Comparison of ENCODE assay signal across 21 cellular contexts in genomic region chr7:155289949-155290501, GRCh38. TPM values are rescaled to one million over a fixed set of nuclear protein-coding genes. Genes with fewer than 3 reads are reported as not detected.
DNase-seq lines count a peak whose midpoint lies in the region; ATAC-seq and TF ChIP-seq lines count a peak whose summit lies in the region.
"Had no signal": no experiment of that assay in that cellular context is flagged by ENCODE, and none has a peak within 500 bp of the region (broad histone marks: within the 10 kb centered on the region; RNA-seq: fewer than 3 reads in every experiment).

No MANE protein-coding gene starts in this region.

- H3K4me2 ChIP-seq in BLaER1 treated with 17β-estradiol and CSF1 and Interleukin-3, amounts not matched to agents 10 nM and 100 nM = peak overlapping the region; percentile 44 to 99 (median 93); a peak in 15 of 22 replicates
- no peak overlapping the region for H3K4me2 ChIP-seq in neural progenitor cell

- no peak overlapping the region for H3K27ac ChIP-seq in BLaER1 treated with 17β-estradiol and CSF1 and Interleukin-3, amounts not matched to agents 10 nM and 100 nM
- H3K27ac ChIP-seq in neural progenitor cell (no peak overlapping the region), vagina (no peak overlapping the region)

- H3K4me3 Mint-ChIP-seq in neural progenitor cell = peak overlapping the region; percentile 16
- H3K4me3 Mint-ChIP-seq: CD4-positive, alpha-beta T cell had no signal

- H3K36me3 Mint-ChIP-seq in neural progenitor cell = peaks cover 7% of the 10 kb centered on the region

- ATAC-seq in activated CD4-positive, CD25-positive, alpha-beta regulatory T cell treated with anti-CD3 and anti-CD28 coated beads, Interleukin-2, amount 50 U/mL, for 24 hours = no peak
- no peak for ATAC-seq in HG03439 (IDR thresholded peaks at IDR 0.05; ENCODE audit: unreplicated experiment)

- DNase-seq in activated CD4-positive, CD25-positive, alpha-beta regulatory T cell treated with anti-CD3 and anti-CD28 coated beads, Interleukin-2, amount 50 U/mL, for 72 hours = peak; percentile 8
- DNase-seq in MV-4-11 (lab: John Stamatoyannopoulos, UW) (peak; percentile 54), neural progenitor cell (ENCODE audit: low spot score) (no peak), SIG-M5 treated with dmso at 0.1 percent for 504 hours (lab: John Stamatoyannopoulos, UW; ENCODE audit: unreplicated experiment) (no peak), vagina (ENCODE audit: extremely low spot score in 2 of 2) (no peak)
- DNase-seq: CD4-positive, alpha-beta T cell; KBM-7; MG63; NCI-H1092 treated with DMSO at 0.1 percent for 48 hours; NCI-H1436; NCI-H187; NCI-H2081 treated with DMSO at 0.1 percent for 48 hours; NCI-H2171; NCI-H226; NCI-H510A; NCI-H69; Right ventricle myocardium superior; RPMI8226 had no signal

- H3K4me1 Mint-ChIP-seq in neural progenitor cell = peaks cover 10% of the 10 kb centered on the region

- peaks cover 9% of the 10 kb centered on the region for H3K27me3 Mint-ChIP-seq in neural progenitor cell (ENCODE audit: insufficient read depth, low read depth)

- peaks cover 0 to 23% (median 0%) of the 10 kb centered on the region in 11 experiments; a peak in 5 of 22 replicates for H3K27me3 ChIP-seq in BLaER1 treated with 17β-estradiol and CSF1 and Interleukin-3, amounts not matched to agents 10 nM and 100 nM
- H3K27me3 ChIP-seq in neural progenitor cell (no peaks in the 10 kb centered on the region), vagina (no peaks in the 10 kb centered on the region)
- H3K27me3 ChIP-seq: MG63 had no signal

- H3K9me3 Mint-ChIP-seq in neural progenitor cell = peaks cover 26% of the 10 kb centered on the region
- H3K9me3 Mint-ChIP-seq: CD4-positive, alpha-beta T cell had no signal

- no peak overlapping the region for H3K4me3 ChIP-seq in BLaER1 treated with 17β-estradiol and CSF1 and Interleukin-3, amounts not matched to agents 10 nM and 100 nM
- H3K4me3 ChIP-seq in neural progenitor cell = no peak overlapping the region
- no peak overlapping the region for H3K4me3 ChIP-seq in vagina
- H3K4me3 ChIP-seq: MG63 had no signal

- no peaks in the 10 kb centered on the region for H3K79me2 ChIP-seq in neural progenitor cell (ENCODE audit: low read depth)

- no peak overlapping the region for H3K27ac Mint-ChIP-seq in neural progenitor cell
- H3K27ac Mint-ChIP-seq: CD4-positive, alpha-beta T cell had no signal

- TF ChIP-seq POLR2A in vagina (IDR thresholded peaks at IDR 0.05) = no peak

- intact Hi-C loops in vagina (cut with DNase I) = loop anchor here (10.0 kb wide), 1 partner anchor 85 kb away; no protein-coding TSS in a partner anchor

- H4K20me1 ChIP-seq in BLaER1 treated with 17β-estradiol and CSF1 and Interleukin-3, amounts not matched to agents 10 nM and 100 nM = peaks cover 0 to 6% (median 0%) of the 10 kb centered on the region in 11 experiments; a peak in 2 of 22 replicates
- no peaks in the 10 kb centered on the region for H4K20me1 ChIP-seq in neural progenitor cell (ENCODE audit: low read depth)

- no peak overlapping the region for H3K9ac ChIP-seq in BLaER1 treated with 17β-estradiol and CSF1 and Interleukin-3, amounts not matched to agents 10 nM and 100 nM
- H3K9ac ChIP-seq in neural progenitor cell = no peak overlapping the region

- H3K9me3 ChIP-seq in BLaER1 treated with 17β-estradiol and CSF1 and Interleukin-3, amounts not matched to agents 10 nM and 100 nM (replicated peaks in 1 of 11) = peaks cover 0 to 13% (median 0%) of the 10 kb centered on the region in 11 experiments; a peak in 6 of 22 replicates
- H3K9me3 ChIP-seq in neural progenitor cell (ENCODE audit: low read depth) = no peaks in the 10 kb centered on the region
- no peaks in the 10 kb centered on the region for H3K9me3 ChIP-seq in vagina
- H3K9me3 ChIP-seq: MG63 had no signal

- H3K36me3 ChIP-seq in BLaER1 treated with 17β-estradiol and CSF1 and Interleukin-3, amounts not matched to agents 10 nM and 100 nM = no peaks in the 10 kb centered on the region
- H3K36me3 ChIP-seq in neural progenitor cell = no peaks in the 10 kb centered on the region
- no peaks in the 10 kb centered on the region for H3K36me3 ChIP-seq in vagina
- H3K36me3 ChIP-seq: MG63 had no signal

- H3K4me1 ChIP-seq in BLaER1 treated with 17β-estradiol and CSF1 and Interleukin-3, amounts not matched to agents 10 nM and 100 nM = peaks cover 49 to 100% (median 78%) of the 10 kb centered on the region in 10 experiments
- H3K4me1 ChIP-seq in neural progenitor cell (no peaks in the 10 kb centered on the region), vagina (no peaks in the 10 kb centered on the region)

- TF ChIP-seq CTCF in neural progenitor cell (IDR thresholded peaks at IDR 0.05) = no peak
- no peak for TF ChIP-seq CTCF in vagina (IDR thresholded peaks at IDR 0.05)

- H3F3A ChIP-seq in neural progenitor cell (ENCODE audit: low read depth) = no peaks in the 10 kb centered on the region

- H2AFZ ChIP-seq in neural progenitor cell (replicated peaks) = no peak overlapping the region

RNA-seq across cellular contexts. Expression of gene INSIG1, which starts 7.7 kb away (rescaled TPM):
- total RNA-seq in neural progenitor cell (ENCODE audit: low replicate concordance) = 94.3 and 96.2 TPM in 2 replicates
- total RNA-seq in vagina = 63.6 TPM

Comparison
In these comparisons a context has a peak if more than half of its experiments do, and no peak if none do; other contexts are left out.
1. DNase-seq: peak in activated CD4-positive, CD25-positive, alpha-beta regulatory T cell treated with anti-CD3 and anti-CD28 coated beads, Interleukin-2, amount 50 U/mL, for 72 hours (single experiment) and MV-4-11 (single experiment); none in neural progenitor cell (single experiment), SIG-M5 treated with dmso at 0.1 percent for 504 hours (single experiment) and vagina (0 of 2).